ENCODE assay signal across 8 cellular contexts in genomic region chr2:181683518-181684453, GRCh38. TPM values are rescaled to one million over a fixed set of nuclear protein-coding genes. Genes with fewer than 3 reads are reported as not detected.
DNase-seq lines count a peak whose midpoint lies in the region; ATAC-seq and TF ChIP-seq lines count a peak whose summit lies in the region.

No MANE protein-coding gene starts in this region.

- no peak overlapping the region for H3K27ac ChIP-seq in A673 (ENCODE audit: low read depth, low read length, poor library complexity, severe bottlenecking)

- peak; percentile 29 to 51 for ATAC-seq in activated T-cell treated with anti-CD3 and anti-CD28 coated beads, Interleukin-2, amount 50 U/mL, for 4 hours
- ATAC-seq in GM21619 (IDR thresholded peaks at IDR 0.05; ENCODE audit: unreplicated experiment), result no peak

- H3K27me3 ChIP-seq in A673 (replicated peaks; ENCODE audit: insufficient read depth, low read depth, low read length, poor library complexity) (peaks cover 84% of the 10 kb centered on the region), H7 (ENCODE audit: control insufficient read depth, insufficient read depth, low read length) (peaks cover 87% of the 10 kb centered on the region)

- CTCF ChIA-PET in A673 (lab: Charles Lee), result interaction anchor here (0.6 kb wide), 2 partner anchors 10 to 508 kb away, joined by 4 to 9 read pairs; no protein-coding TSS in a partner anchor

- H3K4me1 Mint-ChIP-seq in activated T-cell treated with anti-CD3 and anti-CD28 coated beads, Interleukin-2, amount 50 U/mL, for 4 hours (ENCODE audit: low read depth), result peaks cover 38% of the 10 kb centered on the region
- H3K4me1 Mint-ChIP-seq in immature natural killer cell, result peaks cover 10 to 12% of the 10 kb centered on the region in 2 donors

- no peaks in the 10 kb centered on the region for H3K9me3 ChIP-seq in A673 (ENCODE audit: low read depth, low read length, poor library complexity, severe bottlenecking)

- intact Hi-C loops in A673 (cut with micrococcal nuclease; ENCODE audit: unreplicated experiment), result loop anchor here (10.0 kb wide), 2 partner anchors 109 to 579 kb away; no protein-coding TSS in a partner anchor

- H3K27ac Mint-ChIP-seq in immature natural killer cell, result no peak overlapping the region

- H3K9me3 Mint-ChIP-seq in activated T-cell treated with anti-CD3 and anti-CD28 coated beads, Interleukin-2, amount 50 U/mL, for 4 hours, result peaks cover 4% of the 10 kb centered on the region
- peaks cover 0 to 5% (median under 1%) of the 10 kb centered on the region in 6 donors for H3K9me3 Mint-ChIP-seq in immature natural killer cell

- peak overlapping the region; percentile 51 for H3K4me3 Mint-ChIP-seq in activated T-cell treated with anti-CD3 and anti-CD28 coated beads, Interleukin-2, amount 50 U/mL, for 4 hours
- peak overlapping the region in 4 of 5 donors; percentile 28 to 62 (median 54) for H3K4me3 Mint-ChIP-seq in immature natural killer cell

- DNase-seq in A673 (ENCODE audit: low spot score) (peak; percentile 63), H7 (peak; percentile 91), immature natural killer cell (no peak), OCI-M2 (lab: John Stamatoyannopoulos, UW; ENCODE audit: unreplicated experiment) (no peak), NCI-H1436 (lab: John Stamatoyannopoulos, UW) (no peak), middle frontal gyrus (ENCODE audit: extremely low spot score, low spot score) (no peak)
- DNase-seq in activated T-cell treated with anti-CD3 and anti-CD28 coated beads, Interleukin-2, amount 50 U/mL, for 4 hours, result no peak

- POLR2A ChIA-PET in A673 (lab: Charles Lee; ENCODE audit: low non-redundant PET), result no interaction called here

- peaks cover 11% of the 10 kb centered on the region for H3K4me1 ChIP-seq in A673 (ENCODE audit: insufficient read depth, low read length, poor library complexity, severe bottlenecking)

- no TSS peak for BruUV-seq in A673 (replicated peaks; lab: Mats Ljungman, UMichigan)

- no peaks in the 10 kb centered on the region for H3K36me3 Mint-ChIP-seq in activated T-cell treated with anti-CD3 and anti-CD28 coated beads, Interleukin-2, amount 50 U/mL, for 4 hours (ENCODE audit: insufficient read depth)
- no peaks in the 10 kb centered on the region for H3K36me3 Mint-ChIP-seq in immature natural killer cell

- TF ChIP-seq CTCF in A673 (conservative IDR thresholded peaks at IDR 0.05; ENCODE audit: low read depth, low read length), result no peak

- H3K4me3 ChIP-seq in A673 (ENCODE audit: low read depth, low read length, poor library complexity, severe bottlenecking) (peak overlapping the region; percentile 21), H7 (ENCODE audit: insufficient read depth, low read depth, low read length) (peak overlapping the region; percentile 27)

- H3K36me3 ChIP-seq in A673 (ENCODE audit: insufficient read depth, low read length, poor library complexity, severe bottlenecking), result no peaks in the 10 kb centered on the region
- H3K36me3 ChIP-seq in H7 (replicated peaks; ENCODE audit: control insufficient read depth, insufficient read depth, low read length), result no peaks in the 10 kb centered on the region

- peaks cover 79% of the 10 kb centered on the region for H3K27me3 Mint-ChIP-seq in activated T-cell treated with anti-CD3 and anti-CD28 coated beads, Interleukin-2, amount 50 U/mL, for 4 hours (ENCODE audit: low read depth)
- peaks cover 38 to 64% (median 43%) of the 10 kb centered on the region in 3 donors for H3K27me3 Mint-ChIP-seq in immature natural killer cell (ENCODE audit: low read depth in 3 of 3)

RNA-seq across cellular contexts. Expression of gene NEUROD1, which starts 3.5 kb away (rescaled TPM):
- not detected in 2 replicates for total RNA-seq in A673 (2021)
- total RNA-seq in H7 (2014; rRNA removed; shearing (Covaris generic)), result 0.04 TPM in 1 of 2 replicates, not detected in the other
- not detected for total RNA-seq in activated T-cell treated with anti-CD3 and anti-CD28 coated beads, Interleukin-2, amount 50 U/mL, for 4 hours
- not detected for polyA plus RNA-seq in immature natural killer cell

RNA-seq across cellular contexts. Expression of gene CERKL, which starts 26.9 kb away (rescaled TPM):
- 0.72 and 0.75 TPM in 2 replicates for total RNA-seq in A673 (2021)
- 0.14 and 0.15 TPM in 2 replicates for total RNA-seq in H7 (2014; rRNA removed; shearing (Covaris generic))
- total RNA-seq in activated T-cell treated with anti-CD3 and anti-CD28 coated beads, Interleukin-2, amount 50 U/mL, for 4 hours, result under 1 TPM in 1 of 3 donors, not detected in 2; 0.08 TPM
- polyA plus RNA-seq in immature natural killer cell, result 10 to 100 TPM; 15.5 to 19.6 (median 15.8) TPM

Comparison
In these comparisons a context has a peak if more than half of its experiments do, and no peak if none do; other contexts are left out.
1. DNase-seq: peak in A673 (single experiment) and H7 (single experiment); none in activated T-cell treated with anti-CD3 and anti-CD28 coated beads, Interleukin-2, amount 50 U/mL, for 4 hours (single experiment), immature natural killer cell (0 of 3), OCI-M2 (single experiment), NCI-H1436 (single experiment) and middle frontal gyrus (single experiment).